Comparison of ENCODE assay signal across 19 cellular contexts in the genomic region with DNA sequence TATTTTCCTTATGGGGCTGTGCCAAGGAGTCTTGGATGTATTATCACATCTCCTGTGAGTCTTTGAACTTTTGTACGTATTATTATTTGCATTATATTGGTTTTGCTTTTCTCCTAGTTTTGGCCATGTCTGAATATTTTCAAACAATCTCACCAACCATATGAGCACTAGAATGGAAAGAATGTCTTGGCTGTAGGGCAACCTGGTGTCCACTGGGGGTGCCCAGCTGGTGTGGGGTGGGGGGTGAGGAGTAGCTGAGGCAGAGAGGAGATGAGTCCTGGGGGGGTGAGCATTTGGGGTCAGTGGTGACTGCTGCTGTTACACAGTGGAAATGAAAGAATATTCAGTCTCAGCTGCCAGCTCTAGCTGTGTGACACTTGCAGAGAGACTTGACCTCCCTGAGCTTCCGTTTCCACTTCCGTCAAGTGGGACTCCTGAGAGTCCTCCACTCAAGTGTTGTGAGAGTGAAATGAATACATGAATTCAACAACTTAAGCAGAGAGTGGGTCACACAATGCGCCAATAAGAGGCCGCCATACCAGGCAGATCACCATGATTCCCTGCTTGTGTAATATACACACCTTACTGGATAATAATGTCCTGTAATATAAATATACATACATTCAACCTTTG. TPM values are rescaled to one million over a fixed set of nuclear protein-coding genes. Genes with fewer than 3 reads are reported as not detected.
DNase-seq lines count a peak whose midpoint lies in the region; ATAC-seq and TF ChIP-seq lines count a peak whose summit lies in the region.
"Had no signal": no experiment of that assay in that cellular context is flagged by ENCODE, and none has a peak within 500 bp of the region (broad histone marks: within the 10 kb centered on the region; RNA-seq: fewer than 3 reads in every experiment).

No MANE protein-coding gene starts in this region.

- CTCF ChIA-PET in activated CD4-positive, alpha-beta T cell treated with anti-CD3 and anti-CD28 coated beads for 36 hours (lab: Charles Lee) = interaction anchor here (0.7 to 1.3 kb wide), 2 partner anchors 26 to 54 kb away, joined by 4 read pairs; a partner anchor contains a TSS

- H3K9me3 ChIP-seq in Loucy (ENCODE audit: insufficient read depth, low read depth, low read length) (no peaks in the 10 kb centered on the region), neural progenitor cell (ENCODE audit: low read depth) (no peaks in the 10 kb centered on the region)

- H3K9me2 ChIP-seq in Loucy (replicated peaks; ENCODE audit: low read depth, low read length) = no peaks in the 10 kb centered on the region

- no peaks in the 10 kb centered on the region for H3K27me3 ChIP-seq in Loucy (ENCODE audit: insufficient read depth, low read length, poor library complexity, severe bottlenecking)
- H3K27me3 ChIP-seq in neural progenitor cell = no peaks in the 10 kb centered on the region

- DNase-seq in DMS153 (lab: John Stamatoyannopoulos, UW) (peak; percentile 35), DMS153 treated with DMSO at 0.1 percent for 48 hours (lab: John Stamatoyannopoulos, UW; ENCODE audit: unreplicated experiment) (no peak), NCI-H345 treated with DMSO at 0.1 percent for 48 hours (lab: John Stamatoyannopoulos, UW; ENCODE audit: unreplicated experiment) (peak; percentile 16), neural progenitor cell (ENCODE audit: low spot score) (no peak), hepatic stellate cell (ENCODE audit: low spot score) (no peak)
- DNase-seq in activated CD4-positive, alpha-beta T cell treated with anti-CD3 and anti-CD28 coated beads for 36 hours = no peak
- DNase-seq: CD8-positive, alpha-beta memory T cell; GM23248; NCI-H1048; NCI-H1694 treated with DMSO at 0.1 percent for 48 hours; NCI-H2227 treated with DMSO at 0.1 percent for 48 hours; PC-3; T-cell had no signal

- POLR2A ChIA-PET in activated CD4-positive, alpha-beta T cell treated with anti-CD3 and anti-CD28 coated beads for 36 hours (lab: Charles Lee) = interaction anchor here (1.0 kb wide), 1 partner anchor 300 kb away, joined by 3 read pairs; no protein-coding TSS in a partner anchor

- no peak overlapping the region for H2AFZ ChIP-seq in Loucy (ENCODE audit: low read length)
- no peak overlapping the region for H2AFZ ChIP-seq in neural progenitor cell (replicated peaks)
- H2AFZ ChIP-seq: GM23248 had no signal

- no peak overlapping the region for H3K27ac ChIP-seq in neural progenitor cell
- H3K27ac ChIP-seq: 22Rv1, GM23248, HL-60 had no signal

- no peak overlapping the region for H3K4me3 ChIP-seq in Loucy (ENCODE audit: low read length, poor library complexity, severe bottlenecking)
- H3K4me3 ChIP-seq in neural progenitor cell = no peak overlapping the region
- H3K4me3 ChIP-seq: GM12878, GM23248, K562 had no signal

- intact Hi-C loops in activated CD4-positive, alpha-beta T cell treated with anti-CD3 and anti-CD28 coated beads for 36 hours (cut with DNase I, micrococcal nuclease) = no loop called here

- H3F3A ChIP-seq in Loucy (ENCODE audit: low read depth) = no peaks in the 10 kb centered on the region
- H3F3A ChIP-seq in neural progenitor cell (ENCODE audit: low read depth) = peaks cover 21% of the 10 kb centered on the region

- no peak for ATAC-seq in activated CD4-positive, alpha-beta T cell treated with anti-CD3 and anti-CD28 coated beads for 36 hours
- no peak for ATAC-seq in HG02610 (IDR thresholded peaks at IDR 0.05; ENCODE audit: unreplicated experiment)
- ATAC-seq: GM12878, PC-3 had no signal

- H3K79me2 ChIP-seq in Loucy (ENCODE audit: insufficient read depth, low read length) (no peaks in the 10 kb centered on the region), neural progenitor cell (ENCODE audit: low read depth) (no peaks in the 10 kb centered on the region)

- H3K4me1 Mint-ChIP-seq in neural progenitor cell = peaks cover 24% of the 10 kb centered on the region
- peaks cover 16% of the 10 kb centered on the region for H3K4me1 Mint-ChIP-seq in activated CD4-positive, alpha-beta T cell treated with anti-CD3 and anti-CD28 coated beads for 36 hours

- H3K9ac ChIP-seq in Loucy (ENCODE audit: low read depth, low read length, poor library complexity, severe bottlenecking) = no peak overlapping the region
- no peak overlapping the region for H3K9ac ChIP-seq in neural progenitor cell
- H3K9ac ChIP-seq: GM23248 had no signal

- no peak overlapping the region for H3K4me2 ChIP-seq in Loucy (ENCODE audit: low read depth, low read length, poor library complexity, severe bottlenecking)
- no peak overlapping the region for H3K4me2 ChIP-seq in neural progenitor cell

- H3K36me3 ChIP-seq in Loucy (ENCODE audit: insufficient read depth, low read length) (no peaks in the 10 kb centered on the region), neural progenitor cell (no peaks in the 10 kb centered on the region)

- H3K27ac Mint-ChIP-seq in neural progenitor cell = no peak overlapping the region
- no peak overlapping the region for H3K27ac Mint-ChIP-seq in activated CD4-positive, alpha-beta T cell treated with anti-CD3 and anti-CD28 coated beads for 36 hours
- H3K27ac Mint-ChIP-seq: CD8-positive, alpha-beta memory T cell had no signal

- H4K20me1 ChIP-seq in Loucy (ENCODE audit: insufficient read depth, low read length, poor library complexity, severe bottlenecking) (no peaks in the 10 kb centered on the region), neural progenitor cell (ENCODE audit: low read depth) (no peaks in the 10 kb centered on the region)

- no peaks in the 10 kb centered on the region for H3K36me3 Mint-ChIP-seq in neural progenitor cell
- no peaks in the 10 kb centered on the region for H3K36me3 Mint-ChIP-seq in activated CD4-positive, alpha-beta T cell treated with anti-CD3 and anti-CD28 coated beads for 36 hours (ENCODE audit: low read depth)
- H3K36me3 Mint-ChIP-seq: CD8-positive, alpha-beta memory T cell; T-cell had no signal

- peaks cover 3% of the 10 kb centered on the region for H3K27me3 Mint-ChIP-seq in neural progenitor cell (ENCODE audit: insufficient read depth, low read depth)
- peaks cover 36% of the 10 kb centered on the region for H3K27me3 Mint-ChIP-seq in activated CD4-positive, alpha-beta T cell treated with anti-CD3 and anti-CD28 coated beads for 36 hours

- TF ChIP-seq CTCF in Loucy (conservative IDR thresholded peaks at IDR 0.05; ENCODE audit: low read length) = peak; percentile 24; the same call in 1 of the 2 replicates
- TF ChIP-seq CTCF in neural progenitor cell (IDR thresholded peaks at IDR 0.05) = peak; percentile 12

- no peaks in the 10 kb centered on the region for H3K9me3 Mint-ChIP-seq in neural progenitor cell
- H3K9me3 Mint-ChIP-seq in activated CD4-positive, alpha-beta T cell treated with anti-CD3 and anti-CD28 coated beads for 36 hours (ENCODE audit: low read depth) = no peaks in the 10 kb centered on the region
- H3K9me3 Mint-ChIP-seq: CD8-positive, alpha-beta memory T cell; T-cell had no signal

- H3K4me1 ChIP-seq in Loucy (ENCODE audit: insufficient read depth, low read length, poor library complexity, severe bottlenecking) = no peaks in the 10 kb centered on the region
- H3K4me1 ChIP-seq in neural progenitor cell = peaks cover 31% of the 10 kb centered on the region

- H3K4me3 Mint-ChIP-seq in neural progenitor cell = no peak overlapping the region
- H3K4me3 Mint-ChIP-seq in activated CD4-positive, alpha-beta T cell treated with anti-CD3 and anti-CD28 coated beads for 36 hours = no peak overlapping the region
- H3K4me3 Mint-ChIP-seq: T-cell had no signal

RNA-seq across cellular contexts. Expression of a gene that starts 12.7 kb away (rescaled TPM):
- not detected in 2 replicates for total RNA-seq in neural progenitor cell (ENCODE audit: low replicate concordance)
- total RNA-seq in activated CD4-positive, alpha-beta T cell treated with anti-CD3 and anti-CD28 coated beads for 36 hours = not detected
- total RNA-seq: CD8-positive, alpha-beta memory T cell; GM12878; GM23248; K562; PC-3; T-cell had no signal

RNA-seq across cellular contexts. Expression of a gene that starts 31.3 kb away (rescaled TPM):
- not detected in 2 replicates for total RNA-seq in neural progenitor cell (ENCODE audit: low replicate concordance)
- 1 to 10 TPM; 3.8 to 3.9 TPM for total RNA-seq in activated CD4-positive, alpha-beta T cell treated with anti-CD3 and anti-CD28 coated beads for 36 hours
- total RNA-seq: GM23248 had no signal

RNA-seq across cellular contexts. Expression of a gene that starts 53.6 kb away (rescaled TPM):
- total RNA-seq in neural progenitor cell (ENCODE audit: low replicate concordance) = 31.7 and 37.1 TPM in 2 replicates
- total RNA-seq in activated CD4-positive, alpha-beta T cell treated with anti-CD3 and anti-CD28 coated beads for 36 hours = 10 to 100 TPM; 14.9 to 21.6 TPM

Comparison
In these comparisons a context has a peak if more than half of its experiments do, and no peak if none do; other contexts are left out.
1. DNase-seq: peak in DMS153 (single experiment) and NCI-H345 treated with DMSO at 0.1 percent for 48 hours (single experiment); none in DMS153 treated with DMSO at 0.1 percent for 48 hours (single experiment), neural progenitor cell (single experiment), hepatic stellate cell (single experiment) and activated CD4-positive, alpha-beta T cell treated with anti-CD3 and anti-CD28 coated beads for 36 hours (single experiment).